Comparison of ENCODE assay signal across 1 cellular context in the genomic region with DNA sequence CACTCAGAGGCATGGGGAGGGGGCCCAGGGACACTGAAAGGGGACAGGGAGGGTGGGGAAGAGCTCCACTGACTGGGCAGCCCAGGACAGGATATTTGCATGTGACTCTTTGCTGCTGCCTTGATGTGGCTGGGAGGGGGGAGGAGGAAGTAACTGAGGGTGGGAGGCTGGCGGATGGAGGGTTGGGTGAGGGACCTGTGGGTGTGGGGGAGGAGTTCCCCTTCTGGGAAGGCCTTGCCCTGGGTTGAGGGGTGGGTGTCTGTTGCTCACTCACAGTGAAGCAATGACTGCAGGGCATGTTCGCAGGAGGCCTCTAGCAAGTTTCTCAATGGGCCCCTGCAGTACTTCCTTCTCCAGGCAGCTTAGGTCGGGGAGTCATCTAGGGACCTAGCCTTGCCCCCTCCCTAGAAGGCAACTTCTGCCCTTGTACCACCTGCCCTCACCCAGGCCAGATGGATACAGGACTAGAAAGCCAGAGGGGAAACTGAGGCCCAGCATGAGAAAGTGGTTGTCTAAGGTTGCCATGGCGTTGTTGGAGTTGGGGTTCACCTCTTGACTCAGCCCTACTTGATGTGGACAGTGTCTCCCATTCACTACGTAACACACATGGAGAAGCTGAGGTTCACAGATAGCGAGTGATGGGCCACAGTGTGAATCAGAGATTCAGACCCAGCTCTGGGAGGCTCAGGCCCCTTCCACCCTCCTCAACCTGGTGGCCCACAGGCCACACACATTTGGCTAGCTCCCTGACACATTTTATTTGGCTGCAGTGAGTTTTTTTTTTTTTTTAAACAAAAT.
TF ChIP-seq lines count a peak whose summit lies in the region.

No MANE protein-coding gene starts in this region.

TF ChIP-seq in K562, 482 proteins besides CTCF, POLR2A, EP300 and RAD21 (continues in another document):
- TF ChIP-seq ZNF778 (CRISPR knock-in tag; IDR thresholded peaks at IDR 0.05) = no peak
- TF ChIP-seq, protein P1, sequence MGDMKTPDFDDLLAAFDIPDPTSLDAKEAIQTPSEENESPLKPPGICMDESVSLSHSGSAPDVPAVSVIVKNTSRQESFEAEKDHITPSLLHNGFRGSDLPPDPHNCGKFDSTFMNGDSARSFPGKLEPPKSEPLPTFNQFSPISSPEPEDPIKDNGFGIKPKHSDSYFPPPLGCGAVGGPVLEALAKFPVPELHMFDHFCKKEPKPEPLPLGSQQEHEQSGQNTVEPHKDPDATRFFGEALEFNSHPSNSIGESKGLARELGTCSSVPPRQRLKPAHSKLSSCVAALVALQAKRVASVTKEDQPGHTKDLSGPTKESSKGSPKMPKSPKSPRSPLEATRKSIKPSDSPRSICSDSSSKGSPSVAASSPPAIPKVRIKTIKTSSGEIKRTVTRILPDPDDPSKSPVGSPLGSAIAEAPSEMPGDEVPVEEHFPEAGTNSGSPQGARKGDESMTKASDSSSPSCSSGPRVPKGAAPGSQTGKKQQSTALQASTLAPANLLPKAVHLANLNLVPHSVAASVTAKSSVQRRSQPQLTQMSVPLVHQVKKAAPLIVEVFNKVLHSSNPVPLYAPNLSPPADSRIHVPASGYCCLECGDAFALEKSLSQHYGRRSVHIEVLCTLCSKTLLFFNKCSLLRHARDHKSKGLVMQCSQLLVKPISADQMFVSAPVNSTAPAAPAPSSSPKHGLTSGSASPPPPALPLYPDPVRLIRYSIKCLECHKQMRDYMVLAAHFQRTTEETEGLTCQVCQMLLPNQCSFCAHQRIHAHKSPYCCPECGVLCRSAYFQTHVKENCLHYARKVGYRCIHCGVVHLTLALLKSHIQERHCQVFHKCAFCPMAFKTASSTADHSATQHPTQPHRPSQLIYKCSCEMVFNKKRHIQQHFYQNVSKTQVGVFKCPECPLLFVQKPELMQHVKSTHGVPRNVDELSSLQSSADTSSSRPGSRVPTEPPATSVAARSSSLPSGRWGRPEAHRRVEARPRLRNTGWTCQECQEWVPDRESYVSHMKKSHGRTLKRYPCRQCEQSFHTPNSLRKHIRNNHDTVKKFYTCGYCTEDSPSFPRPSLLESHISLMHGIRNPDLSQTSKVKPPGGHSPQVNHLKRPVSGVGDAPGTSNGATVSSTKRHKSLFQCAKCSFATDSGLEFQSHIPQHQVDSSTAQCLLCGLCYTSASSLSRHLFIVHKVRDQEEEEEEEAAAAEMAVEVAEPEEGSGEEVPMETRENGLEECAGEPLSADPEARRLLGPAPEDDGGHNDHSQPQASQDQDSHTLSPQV (IDR thresholded peaks at IDR 0.05) = no peak
- TF ChIP-seq ZNF584 (CRISPR knock-in tag; IDR thresholded peaks at IDR 0.05; ENCODE audit: low read depth) = no peak
- no peak for TF ChIP-seq HINFP (tag; conservative IDR thresholded peaks at IDR 0.05; ENCODE audit: low read depth)
- TF ChIP-seq FIP1L1 (IDR thresholded peaks at IDR 0.05; ENCODE audit: low read depth, low read length, poor library complexity, severe bottlenecking) = no peak
- TF ChIP-seq ZMIZ1 (IDR thresholded peaks at IDR 0.05; ENCODE audit: low read depth in 2 of 2, low read length in 2 of 2) = no peak
- peak; percentile 14; the same call in 1 of the 2 replicates for TF ChIP-seq ZBTB7A (IDR thresholded peaks at IDR 0.05; ENCODE audit: borderline replicate concordance, control insufficient read depth, low read depth, low read length)
- TF ChIP-seq IFI16 (CRISPR knock-in tag; IDR thresholded peaks at IDR 0.05) = no peak
- TF ChIP-seq SMARCA4 (IDR thresholded peaks at IDR 0.05) = no peak
- no peak for TF ChIP-seq ZNF143 (CRISPR knock-in tag; IDR thresholded peaks at IDR 0.05)
- peak in 1 of 2 experiments; percentile 18; a peak in 1 of 4 replicates for TF ChIP-seq HDAC1 (IDR thresholded peaks at IDR 0.05)
- TF ChIP-seq SIN3A (IDR thresholded peaks at IDR 0.05; ENCODE audit: borderline replicate concordance in 2 of 2, control insufficient read depth in 1 of 2, low read depth in 2 of 2, low read length in 2 of 2) = no peak
- no peak for TF ChIP-seq PRMT5 (CRISPR knock-in tag; IDR thresholded peaks at IDR 0.05)
- no peak for TF ChIP-seq CCAR2 (IDR thresholded peaks at IDR 0.05; ENCODE audit: low read depth, low read length)
- TF ChIP-seq CEBPG (CRISPR knock-in tag; IDR thresholded peaks at IDR 0.05) = no peak
- TF ChIP-seq CEBPG (tag; conservative IDR thresholded peaks at IDR 0.05 in 1 of 2, IDR thresholded peaks at IDR 0.05 in 1 of 2) = 0 out of 4 replicates have a peak, but pooled peaks of 1 of the 2 experiments have one; percentile 21
- TF ChIP-seq CEBPB (tag; IDR thresholded peaks at IDR 0.05) = peak; percentile 55
- TF ChIP-seq ELK3 (CRISPR knock-in tag; IDR thresholded peaks at IDR 0.05) = no peak
- no peak for TF ChIP-seq HNRNPUL1 (IDR thresholded peaks at IDR 0.05; ENCODE audit: low read length)
- TF ChIP-seq ZKSCAN8 (CRISPR knock-in tag; IDR thresholded peaks at IDR 0.05) = no peak
- TF ChIP-seq, protein P2, sequence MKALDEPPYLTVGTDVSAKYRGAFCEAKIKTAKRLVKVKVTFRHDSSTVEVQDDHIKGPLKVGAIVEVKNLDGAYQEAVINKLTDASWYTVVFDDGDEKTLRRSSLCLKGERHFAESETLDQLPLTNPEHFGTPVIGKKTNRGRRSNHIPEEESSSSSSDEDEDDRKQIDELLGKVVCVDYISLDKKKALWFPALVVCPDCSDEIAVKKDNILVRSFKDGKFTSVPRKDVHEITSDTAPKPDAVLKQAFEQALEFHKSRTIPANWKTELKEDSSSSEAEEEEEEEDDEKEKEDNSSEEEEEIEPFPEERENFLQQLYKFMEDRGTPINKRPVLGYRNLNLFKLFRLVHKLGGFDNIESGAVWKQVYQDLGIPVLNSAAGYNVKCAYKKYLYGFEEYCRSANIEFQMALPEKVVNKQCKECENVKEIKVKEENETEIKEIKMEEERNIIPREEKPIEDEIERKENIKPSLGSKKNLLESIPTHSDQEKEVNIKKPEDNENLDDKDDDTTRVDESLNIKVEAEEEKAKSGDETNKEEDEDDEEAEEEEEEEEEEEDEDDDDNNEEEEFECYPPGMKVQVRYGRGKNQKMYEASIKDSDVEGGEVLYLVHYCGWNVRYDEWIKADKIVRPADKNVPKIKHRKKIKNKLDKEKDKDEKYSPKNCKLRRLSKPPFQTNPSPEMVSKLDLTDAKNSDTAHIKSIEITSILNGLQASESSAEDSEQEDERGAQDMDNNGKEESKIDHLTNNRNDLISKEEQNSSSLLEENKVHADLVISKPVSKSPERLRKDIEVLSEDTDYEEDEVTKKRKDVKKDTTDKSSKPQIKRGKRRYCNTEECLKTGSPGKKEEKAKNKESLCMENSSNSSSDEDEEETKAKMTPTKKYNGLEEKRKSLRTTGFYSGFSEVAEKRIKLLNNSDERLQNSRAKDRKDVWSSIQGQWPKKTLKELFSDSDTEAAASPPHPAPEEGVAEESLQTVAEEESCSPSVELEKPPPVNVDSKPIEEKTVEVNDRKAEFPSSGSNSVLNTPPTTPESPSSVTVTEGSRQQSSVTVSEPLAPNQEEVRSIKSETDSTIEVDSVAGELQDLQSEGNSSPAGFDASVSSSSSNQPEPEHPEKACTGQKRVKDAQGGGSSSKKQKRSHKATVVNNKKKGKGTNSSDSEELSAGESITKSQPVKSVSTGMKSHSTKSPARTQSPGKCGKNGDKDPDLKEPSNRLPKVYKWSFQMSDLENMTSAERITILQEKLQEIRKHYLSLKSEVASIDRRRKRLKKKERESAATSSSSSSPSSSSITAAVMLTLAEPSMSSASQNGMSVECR (CRISPR knock-in tag; IDR thresholded peaks at IDR 0.05) = no peak
- no peak for TF ChIP-seq SFPQ (IDR thresholded peaks at IDR 0.05; ENCODE audit: low read depth, low read length)
- TF ChIP-seq RAD51 (IDR thresholded peaks at IDR 0.05; ENCODE audit: borderline replicate concordance, low read depth) = no peak
- 0 out of 2 replicates have a peak, but pooled peaks have one; percentile 20 for TF ChIP-seq GABPA (tag; conservative IDR thresholded peaks at IDR 0.05; ENCODE audit: low read depth)
- TF ChIP-seq, protein P3, sequence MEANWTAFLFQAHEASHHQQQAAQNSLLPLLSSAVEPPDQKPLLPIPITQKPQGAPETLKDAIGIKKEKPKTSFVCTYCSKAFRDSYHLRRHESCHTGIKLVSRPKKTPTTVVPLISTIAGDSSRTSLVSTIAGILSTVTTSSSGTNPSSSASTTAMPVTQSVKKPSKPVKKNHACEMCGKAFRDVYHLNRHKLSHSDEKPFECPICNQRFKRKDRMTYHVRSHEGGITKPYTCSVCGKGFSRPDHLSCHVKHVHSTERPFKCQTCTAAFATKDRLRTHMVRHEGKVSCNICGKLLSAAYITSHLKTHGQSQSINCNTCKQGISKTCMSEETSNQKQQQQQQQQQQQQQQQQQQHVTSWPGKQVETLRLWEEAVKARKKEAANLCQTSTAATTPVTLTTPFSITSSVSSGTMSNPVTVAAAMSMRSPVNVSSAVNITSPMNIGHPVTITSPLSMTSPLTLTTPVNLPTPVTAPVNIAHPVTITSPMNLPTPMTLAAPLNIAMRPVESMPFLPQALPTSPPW (CRISPR knock-in tag; IDR thresholded peaks at IDR 0.05) = peak; percentile 69; the same call in 1 of the 2 replicates
- TF ChIP-seq MAZ (CRISPR knock-in tag; conservative IDR thresholded peaks at IDR 0.05 in 1 of 2, IDR thresholded peaks at IDR 0.05 in 1 of 2) = peak in 1 of 2 experiments; percentile 35; a peak in 1 of 4 replicates
